ENCODE assay signal across 32 cellular contexts in genomic region chr18:6997802-6998201, GRCh38.
A peak's percentile ranks its signal among the peaks of the same experiment; 100 is the strongest.
DNase-seq lines count a peak whose midpoint lies in the region; ATAC-seq, FAIRE-seq and TF ChIP-seq lines count a peak whose summit lies in the region.
"Had no signal": no experiment of that assay in that cellular context is flagged by ENCODE, and none has a peak within 500 bp of the region (broad histone marks: within the 10 kb centered on the region; RNA-seq: fewer than 3 reads in every experiment).

No MANE protein-coding gene starts in this region.

- DNase-seq in AG10803 (ENCODE audit: low read depth) (peak; percentile 35), IMR-90 (no peak), K562 (ENCODE audit: extremely low read depth in 1 of 4, low spot score in 3 of 4) (no peak), HepG2 (ENCODE audit: low spot score) (no peak), RWPE1 (ENCODE audit: low spot score) (no peak), epidermal melanocyte (ENCODE audit: insufficient read length, low spot score) (no peak)
- no peak for DNase-seq in stimulated activated naive CD8-positive, alpha-beta T cell treated with anti-CD3 and anti-CD28 coated beads, Interleukin-15, Interleukin-2, amounts not matched to agents 100 U/mL and 50 U/mL, for 24 hours
- DNase-seq: activated CD4-positive, alpha-beta T cell treated with anti-CD3 and anti-CD28 coated beads, Interleukin-2, amount 50 U/mL, for 1 hour; activated naive CD4-positive, alpha-beta T cell treated with anti-CD3 and anti-CD28 coated beads, Interleukin-2, amount 10 ng/mL, durations not matched to agents 7 days and 5 days; amygdala; CD8-positive, alpha-beta T cell; hypothalamus; left lung; mesendoderm; NCI-H1048; NCI-H1694 treated with DMSO at 0.1 percent for 48 hours; NCI-H2171; NCI-H510A; NK-92 treated with Interleukin-12 subunit alpha and Interleukin-12 subunit beta, amount 100 ng/mL, for 24 hours; SHP77 treated with DMSO at 0.1 percent for 48 hours; sigmoid colon; stimulated activated CD4-positive, alpha-beta T cell treated with anti-CD3 and anti-CD28 coated beads, Interleukin-15, amount 100 ng/mL, for 24 hours; stimulated activated naive CD4-positive, alpha-beta T cell treated with Interleukin-2 at 50 U/mL for 16 hours; T1000 had no signal

- no peak overlapping the region for H3K14ac ChIP-seq in IMR-90 (replicated peaks; ENCODE audit: low read depth, low read length)

- H2BK20ac ChIP-seq in IMR-90 (ENCODE audit: low read depth, low read length): no peak overlapping the region

- H2BK15ac ChIP-seq in IMR-90 (ENCODE audit: low read depth, low read length): no peak overlapping the region

- no peaks in the 10 kb centered on the region for H3K79me2 ChIP-seq in K562 (ENCODE audit: control insufficient read depth, insufficient read depth, low read length)
- H3K79me2 ChIP-seq in HepG2 (ENCODE audit: insufficient read depth, low read length): no peaks in the 10 kb centered on the region

- ATAC-seq in IMR-90 (ENCODE audit: low read depth) (no peak), K562 (no peak), HepG2 (no peak), GM18870 (IDR thresholded peaks at IDR 0.05; ENCODE audit: unreplicated experiment) (no peak)
- no peak for ATAC-seq in stimulated activated naive CD8-positive, alpha-beta T cell treated with anti-CD3 and anti-CD28 coated beads, Interleukin-15, Interleukin-2, amounts not matched to agents 100 U/mL and 50 U/mL, for 24 hours
- ATAC-seq: CD8-positive, alpha-beta T cell; esophagus mucosa; HCT116; left lung; WTC11 had no signal

- in situ Hi-C loops in IMR-90 (cut with MboI; ENCODE audit: low sequenced_read_pairs) (no loop called here), K562 (cut with MboI) (no loop called here), HepG2 (cut with HindIII; ENCODE audit: extremely low pct_ligation_motif_present, low pct_unique_long_range_greater_than_20kb) (loop anchor here (10.0 kb wide), 1 partner anchor 73 kb away; no protein-coding TSS in a partner anchor)

- no peak for TF ChIP-seq RAD21 in IMR-90 (IDR thresholded peaks at IDR 0.05; ENCODE audit: low read length)
- no peak for TF ChIP-seq RAD21 in K562 (CRISPR knock-in tag; conservative IDR thresholded peaks at IDR 0.05 in 1 of 2, IDR thresholded peaks at IDR 0.05 in 1 of 2)
- no peak for TF ChIP-seq RAD21 in HepG2 (CRISPR knock-in tag; IDR thresholded peaks at IDR 0.05)

- H4K91ac ChIP-seq in IMR-90 (ENCODE audit: insufficient read depth, low read depth, low read length): no peak overlapping the region

- FAIRE-seq in K562 (lab: Jason Lieb, UNC) (no peak), HepG2 (lab: Jason Lieb, UNC) (no peak)

- peaks cover 2% of the 10 kb centered on the region; the same call in 1 of the 2 replicates for H3K4me1 ChIP-seq in IMR-90 (ENCODE audit: control insufficient read depth, insufficient read depth, low read length)
- H3K4me1 ChIP-seq in K562 (replicated peaks in 1 of 2; ENCODE audit: control insufficient read depth in 2 of 2, insufficient read depth in 2 of 2, low read length in 2 of 2): no peaks in the 10 kb centered on the region; a peak in 1 of 5 replicates
- H3K4me1 ChIP-seq in HepG2 (ENCODE audit: insufficient read depth, low read length): no peaks in the 10 kb centered on the region; the same call in 1 of the 2 replicates
- H3K4me1 ChIP-seq: breast epithelium, left lung had no signal

- CTCF ChIA-PET in IMR-90 (lab: Yijun Ruan, JAX): no interaction called here
- CTCF ChIA-PET in K562 (lab: Yijun Ruan, JAX; ENCODE audit: low intra/inter-chr PET ratio): no interaction called here
- CTCF ChIA-PET in HepG2 (lab: Yijun Ruan, JAX; ENCODE audit: low intra/inter-chr PET ratio, low total read pairs): no interaction called here
- CTCF ChIA-PET in RWPE1 (lab: Yijun Ruan, JAX): interaction anchor here (1.4 kb wide), 1 partner anchor 78 kb away, joined by 5 read pairs; no protein-coding TSS in a partner anchor

- H2BK5ac ChIP-seq in IMR-90 (ENCODE audit: low read depth, low read length, poor library complexity, severe bottlenecking): no peak overlapping the region

- H3K36me3 ChIP-seq in IMR-90 (ENCODE audit: control insufficient read depth, insufficient read depth, low read length) (peaks cover 5% of the 10 kb centered on the region; the same call in 1 of the 2 replicates), K562 (ENCODE audit: control insufficient read depth, insufficient read depth, low read length) (no peaks in the 10 kb centered on the region), HepG2 (replicated peaks in 1 of 2; ENCODE audit: control insufficient read depth in 1 of 2, insufficient read depth in 2 of 2, low read length in 2 of 2) (no peaks in the 10 kb centered on the region)
- H3K36me3 ChIP-seq: breast epithelium, left lung, neutrophil, prostate gland, sigmoid colon had no signal

- no peak overlapping the region for H3K9ac ChIP-seq in IMR-90 (ENCODE audit: low read depth, low read length)
- H3K9ac ChIP-seq in K562 (ENCODE audit: insufficient read depth in 1 of 2, low read depth in 2 of 2, low read length in 2 of 2): no peak overlapping the region
- no peak overlapping the region for H3K9ac ChIP-seq in HepG2 (ENCODE audit: insufficient read depth, low read depth, low read length)
- H3K9ac ChIP-seq: KMS-11 had no signal

- TF ChIP-seq CTCF in AG10803 (conservative IDR thresholded peaks at IDR 0.05; ENCODE audit: low read length) (no peak), IMR-90 (conservative IDR thresholded peaks at IDR 0.05; ENCODE audit: low read depth, low read length) (no peak), K562 (IDR thresholded peaks at IDR 0.05 in 2 of 3, conservative IDR thresholded peaks at IDR 0.05 in 1 of 3; ENCODE audit: insufficient read depth in 2 of 3, low read depth in 1 of 3, low read length in 3 of 3) (no peak), HepG2 (CRISPR knock-in tag; IDR thresholded peaks at IDR 0.05) (no peak), RWPE1 (conservative IDR thresholded peaks at IDR 0.05; ENCODE audit: low read depth) (no peak)

- no peak overlapping the region for H3K18ac ChIP-seq in IMR-90 (ENCODE audit: low read depth, low read length)

- H3K4ac ChIP-seq in IMR-90 (ENCODE audit: low read depth, low read length): no peak overlapping the region

- no peak overlapping the region for H2AK9ac ChIP-seq in IMR-90 (replicated peaks; ENCODE audit: low read depth, low read length, poor library complexity)

- dilution Hi-C loops in IMR-90 (cut with HindIII; ENCODE audit: low sequenced_read_pairs, unreplicated experiment): no loop called here

- H3K4me2 ChIP-seq in IMR-90 (ENCODE audit: low read depth, low read length) (no peak overlapping the region), K562 (ENCODE audit: insufficient read depth, low read length) (no peak overlapping the region), HepG2 (ENCODE audit: low read depth, low read length) (no peak overlapping the region)
- H3K4me2 ChIP-seq: KMS-11 had no signal

- H2AK5ac ChIP-seq in IMR-90 (ENCODE audit: low read depth, low read length): no peak overlapping the region

- intact Hi-C loops in IMR-90 (cut with micrococcal nuclease) (no loop called here), K562 (cut with micrococcal nuclease) (no loop called here), HepG2 (cut with micrococcal nuclease; ENCODE audit: unreplicated experiment) (no loop called here)

- POLR2A ChIA-PET in IMR-90 (lab: Charles Lee; ENCODE audit: unreplicated experiment) (no interaction called here), K562 (lab: Yijun Ruan, JAX) (no interaction called here), HepG2 (lab: Yijun Ruan, JAX) (no interaction called here), RWPE1 (lab: Yijun Ruan, JAX; ENCODE audit: low non-redundant PET) (no interaction called here)

- WGBS in IMR-90 (ENCODE audit: extremely low coverage in 2 of 2, insufficient read length in 1 of 2), 2 experiments: 57% methylated on average over 2 of the region's 8 CpGs; no CpG with 5 or more reads in 1 of the 2 experiments
- 3% methylated on average over 8 of the region's 8 CpGs for WGBS in K562 (ENCODE audit: insufficient coverage, low coverage, missing lambda C conversion rate)
- 64% methylated on average over 8 of the region's 8 CpGs for WGBS in HepG2 (ENCODE audit: low lambda C conversion rate)

- H3K9me3 ChIP-seq in IMR-90 (ENCODE audit: control insufficient read depth, insufficient read depth, low read length) (no peaks in the 10 kb centered on the region), K562 (replicated peaks; ENCODE audit: control insufficient read depth, insufficient read depth, low read depth, low read length) (no peaks in the 10 kb centered on the region), HepG2 (ENCODE audit: low read length) (no peaks in the 10 kb centered on the region)
- H3K9me3 ChIP-seq: breast epithelium, left lung, neutrophil, prostate gland, sigmoid colon had no signal

- no peak for TF ChIP-seq EP300 in K562 (IDR thresholded peaks at IDR 0.05; ENCODE audit: low read length)
- no peak for TF ChIP-seq EP300 in HepG2 (IDR thresholded peaks at IDR 0.05; ENCODE audit: low read depth in 2 of 2, low read length in 2 of 2)
- no peak for TF ChIP-seq EP300 in HepG2 (CRISPR knock-in tag; IDR thresholded peaks at IDR 0.05; ENCODE audit: borderline replicate concordance)

- H3K23ac ChIP-seq in IMR-90 (ENCODE audit: low read depth, low read length): no peak overlapping the region

- no peak for TF ChIP-seq POLR2A in IMR-90 (IDR thresholded peaks at IDR 0.05; ENCODE audit: low read depth, low read length)
- no peak for TF ChIP-seq POLR2A in K562 (conservative IDR thresholded peaks at IDR 0.05)
- TF ChIP-seq POLR2A in HepG2 (IDR thresholded peaks at IDR 0.05; ENCODE audit: insufficient read depth in 1 of 2, low read depth in 2 of 2, low read length in 2 of 2): no peak

- H2BK120ac ChIP-seq in IMR-90 (ENCODE audit: low read depth, low read length): no peak overlapping the region

- H3K56ac ChIP-seq in IMR-90 (ENCODE audit: extremely low read depth, insufficient read depth, low read length): no peak overlapping the region

- H3K9me1 ChIP-seq in IMR-90 (ENCODE audit: insufficient read depth, low read length) (no peaks in the 10 kb centered on the region), K562 (ENCODE audit: control insufficient read depth, insufficient read depth, low read length) (no peaks in the 10 kb centered on the region)

- H3K4me3 ChIP-seq in AG10803 (ENCODE audit: low read length): no peak overlapping the region
- H3K4me3 ChIP-seq in IMR-90 (ENCODE audit: insufficient read depth, low read depth, low read length): no peak overlapping the region
- no peak overlapping the region for H3K4me3 ChIP-seq in K562
- H3K4me3 ChIP-seq in HepG2 (replicated peaks in 1 of 3; ENCODE audit: insufficient read depth in 1 of 3, low read depth in 2 of 3, low read length in 3 of 3): no peak overlapping the region
- H3K4me3 ChIP-seq: breast epithelium, left lung, prostate gland, sigmoid colon had no signal

- no peaks in the 10 kb centered on the region for H3K79me1 ChIP-seq in IMR-90 (ENCODE audit: low read depth in 1 of 2, low read length in 2 of 2)

- H4K8ac ChIP-seq in IMR-90 (ENCODE audit: low read depth in 2 of 2, low read length in 2 of 2): no peak overlapping the region

- H2AFZ ChIP-seq in IMR-90 (replicated peaks; ENCODE audit: low read length, poor library complexity): no peak overlapping the region
- H2AFZ ChIP-seq in K562 (ENCODE audit: low read depth, low read length): no peak overlapping the region
- no peak overlapping the region for H2AFZ ChIP-seq in HepG2 (ENCODE audit: low read length)

- H4K5ac ChIP-seq in IMR-90 (ENCODE audit: low read depth, low read length): no peak overlapping the region

- H4K20me1 ChIP-seq in IMR-90 (ENCODE audit: insufficient read depth, low read length) (no peaks in the 10 kb centered on the region), K562 (replicated peaks; ENCODE audit: control insufficient read depth, insufficient read depth, low read length) (no peaks in the 10 kb centered on the region), HepG2 (ENCODE audit: insufficient read depth, low read length) (no peaks in the 10 kb centered on the region)

- H3K27me3 ChIP-seq in IMR-90 (ENCODE audit: control insufficient read depth, insufficient read depth, low read length) (no peaks in the 10 kb centered on the region), K562 (ENCODE audit: control insufficient read depth in 2 of 2, insufficient read depth in 2 of 2, low read length in 2 of 2) (peaks cover 11 to 32% of the 10 kb centered on the region in 2 experiments; a peak in 3 of 5 replicates), HepG2 (ENCODE audit: control insufficient read depth in 1 of 2, insufficient read depth in 2 of 2, low read length in 2 of 2) (no peaks in the 10 kb centered on the region)
- H3K27me3 ChIP-seq: breast epithelium, left lung, sigmoid colon had no signal

- H3K27ac ChIP-seq in IMR-90 (ENCODE audit: insufficient read depth, low read length): no peak overlapping the region
- no peak overlapping the region for H3K27ac ChIP-seq in K562 (ENCODE audit: extremely low read depth, low read depth, low read length)
- no peak overlapping the region for H3K27ac ChIP-seq in HepG2 (ENCODE audit: extremely low read length, insufficient read depth, low read length)
- H3K27ac ChIP-seq in RWPE1: no peak overlapping the region
- H3K27ac ChIP-seq: breast epithelium, KMS-11, left lung, neutrophil, sigmoid colon had no signal

- BruUV-seq in IMR-90 (replicated peaks; lab: Mats Ljungman, UMichigan) (no TSS peak), K562 (replicated peaks; lab: Mats Ljungman, UMichigan) (no TSS peak), HepG2 (replicated peaks; lab: Mats Ljungman, UMichigan) (no TSS peak)
